ENCODE assay signal across 19 cellular contexts in the genomic region with DNA sequence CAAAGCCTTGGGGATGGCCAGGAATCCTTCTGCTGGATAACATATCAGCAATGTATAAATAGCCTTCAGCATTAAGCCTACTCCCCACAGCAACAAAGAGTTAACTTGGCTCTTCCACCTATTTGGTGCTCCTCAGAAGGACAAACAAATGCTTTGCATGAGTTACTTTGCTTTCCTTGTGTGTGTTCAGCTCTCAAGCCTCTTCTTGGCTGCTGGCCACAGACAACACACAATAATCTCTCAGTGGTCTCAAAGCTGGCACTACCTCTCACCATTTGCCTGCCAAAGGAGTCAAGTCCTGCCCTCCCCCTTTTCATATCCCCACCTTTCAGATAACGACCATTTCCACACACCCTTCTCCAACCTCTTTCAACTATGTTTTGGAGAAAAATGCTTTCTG.
DNase-seq lines count a peak whose midpoint lies in the region; FAIRE-seq lines count a peak whose summit lies in the region.
"Had no signal": no experiment of that assay in that cellular context is flagged by ENCODE, and none has a peak within 500 bp of the region (broad histone marks: within the 10 kb centered on the region; RNA-seq: fewer than 3 reads in every experiment).

No MANE protein-coding gene starts in this region.

- no peak for FAIRE-seq in HTR-8/SVneo (lab: Jason Lieb, UNC)
- FAIRE-seq: D721Med, frontal cortex, GM12892, K562 had no signal

- intact Hi-C loops in head of caudate nucleus (cut with DNase I) = no loop called here

- DNase-seq in NCI-H1092 treated with DMSO at 0.1 percent for 48 hours (lab: John Stamatoyannopoulos, UW) = peak; percentile 73
- peak; percentile 7 for DNase-seq in NCI-H774 (lab: John Stamatoyannopoulos, UW)
- peak; percentile 13 to 85 (median 68) for DNase-seq in head of caudate nucleus
- DNase-seq in superior temporal gyrus (ENCODE audit: extremely low spot score) = peak; percentile 84
- no peak for DNase-seq in amniotic stem cell (lab: John Stamatoyannopoulos, UW)
- no peak for DNase-seq in stimulated activated CD4-positive, alpha-beta T cell treated with anti-CD3 and anti-CD28 coated beads, Interleukin-15, amount 100 ng/mL, for 24 hours
- DNase-seq in HTR-8/SVneo (ENCODE audit: insufficient read length, low spot score) = no peak
- DNase-seq: activated CD4-positive, alpha-beta memory T cell treated with anti-CD3 and anti-CD28 coated beads for 36 hours; activated naive CD4-positive, alpha-beta T cell treated with anti-CD3 and anti-CD28 coated beads, Interleukin-2, amount 50 U/mL, for 16 hours; activated T-cell treated with anti-CD3 and anti-CD28 coated beads, Interleukin-2, amount 50 U/mL, for 4 hours; BE2C; left ventricle myocardium superior; NCI-H2171 treated with DMSO at 0.1 percent for 48 hours; sigmoid colon; stomach had no signal

Comparison
In these comparisons a context has a peak if more than half of its experiments do, and no peak if none do; other contexts are left out.
1. DNase-seq: peak in NCI-H1092 treated with DMSO at 0.1 percent for 48 hours (single experiment), NCI-H774 (single experiment), head of caudate nucleus (42 of 42) and superior temporal gyrus (single experiment); none in amniotic stem cell (single experiment), stimulated activated CD4-positive, alpha-beta T cell treated with anti-CD3 and anti-CD28 coated beads, Interleukin-15, amount 100 ng/mL, for 24 hours (single experiment) and HTR-8/SVneo (single experiment).